1 cellular context compared by ENCODE assay signal in genomic region chr20:21767739-21768223, GRCh38.
A peak's percentile ranks its signal among the peaks of the same experiment; 100 is the strongest.
TF ChIP-seq lines count a peak whose summit lies in the region.

No MANE protein-coding gene starts in this region.

TF ChIP-seq in HepG2, 621 proteins besides CTCF, POLR2A, EP300 and RAD21 (continued from another document and continues in another):
- TF ChIP-seq REST (IDR thresholded peaks at IDR 0.05; ENCODE audit: borderline replicate concordance in 1 of 2, low read depth in 1 of 2, low read length in 2 of 2) (no peak), POLR2G (IDR thresholded peaks at IDR 0.05; ENCODE audit: low read depth, low read length) (no peak), ZNF382 (CRISPR knock-in tag; IDR thresholded peaks at IDR 0.05; ENCODE audit: borderline replicate concordance) (no peak), ZUFSP (CRISPR knock-in tag; IDR thresholded peaks at IDR 0.05; ENCODE audit: borderline replicate concordance) (no peak), ZBTB1 (CRISPR knock-in tag; IDR thresholded peaks at IDR 0.05; ENCODE audit: borderline replicate concordance) (no peak), HNF1B (CRISPR knock-in tag; IDR thresholded peaks at IDR 0.05) (no peak), CENPT (CRISPR knock-in tag; IDR thresholded peaks at IDR 0.05; ENCODE audit: low read depth) (no peak), GMEB1 (CRISPR knock-in tag; IDR thresholded peaks at IDR 0.05; ENCODE audit: borderline replicate concordance) (no peak), FOXC1 (CRISPR knock-in tag; IDR thresholded peaks at IDR 0.05; ENCODE audit: borderline replicate concordance) (no peak), BATF2 (CRISPR knock-in tag; IDR thresholded peaks at IDR 0.05) (no peak), AKAP8 (CRISPR knock-in tag; IDR thresholded peaks at IDR 0.05) (no peak), PCBP1 (IDR thresholded peaks at IDR 0.05; ENCODE audit: borderline replicate concordance, low read depth, low read length) (no peak), ZNF350 (CRISPR knock-in tag; IDR thresholded peaks at IDR 0.05; ENCODE audit: borderline replicate concordance, low read depth) (no peak), ATF1 (CRISPR knock-in tag; IDR thresholded peaks at IDR 0.05) (no peak), FOXM1 (CRISPR knock-in tag; IDR thresholded peaks at IDR 0.05) (no peak), GTF3A (CRISPR knock-in tag; conservative IDR thresholded peaks at IDR 0.05) (no peak), MED8 (CRISPR knock-in tag; IDR thresholded peaks at IDR 0.05; ENCODE audit: insufficient replicate concordance) (peak; percentile 18), KDM2A (CRISPR knock-in tag; IDR thresholded peaks at IDR 0.05; ENCODE audit: borderline replicate concordance, low read depth) (peak; percentile 94), ZNF530 (CRISPR knock-in tag; IDR thresholded peaks at IDR 0.05; ENCODE audit: low read depth) (no peak), SRSF1 (optimal IDR thresholded peaks at IDR 0.05; ENCODE audit: low read depth, low read length) (no peak), ZFP82 (CRISPR knock-in tag; IDR thresholded peaks at IDR 0.05; ENCODE audit: borderline replicate concordance) (no peak), ZMYM4 (CRISPR knock-in tag; IDR thresholded peaks at IDR 0.05) (no peak), ZNF12 (CRISPR knock-in tag; IDR thresholded peaks at IDR 0.05) (no peak; the same call in 1 of the 2 replicates), SMYD3 (CRISPR knock-in tag; IDR thresholded peaks at IDR 0.05) (no peak), ZNF546 (CRISPR knock-in tag; conservative IDR thresholded peaks at IDR 0.05) (no peak), AHR (CRISPR knock-in tag; IDR thresholded peaks at IDR 0.05) (no peak), ATAD3A (CRISPR knock-in tag; IDR thresholded peaks at IDR 0.05) (no peak), MTA1 (CRISPR knock-in tag; IDR thresholded peaks at IDR 0.05; ENCODE audit: borderline replicate concordance) (peak; percentile 21; the same call in 1 of the 2 replicates), ZFP62 (CRISPR knock-in tag; IDR thresholded peaks at IDR 0.05) (no peak), SAP130 (CRISPR knock-in tag; IDR thresholded peaks at IDR 0.05; ENCODE audit: low read depth) (peak; percentile 37; the same call in 1 of the 2 replicates), HMGA1 (CRISPR knock-in tag; conservative IDR thresholded peaks at IDR 0.05) (no peak), ZNF264 (CRISPR knock-in tag; IDR thresholded peaks at IDR 0.05) (0 out of 2 replicates have a peak, but pooled peaks have one; percentile 47), ZNF710 (CRISPR knock-in tag; IDR thresholded peaks at IDR 0.05; ENCODE audit: borderline replicate concordance) (no peak), ARHGAP35 (CRISPR knock-in tag; IDR thresholded peaks at IDR 0.05; ENCODE audit: borderline replicate concordance) (no peak), NFYB (CRISPR knock-in tag; IDR thresholded peaks at IDR 0.05) (no peak), THAP11 (CRISPR knock-in tag; IDR thresholded peaks at IDR 0.05) (0 out of 2 replicates have a peak, but pooled peaks have one; percentile 25), ZNF543 (CRISPR knock-in tag; IDR thresholded peaks at IDR 0.05) (no peak), ARID2 (CRISPR knock-in tag; IDR thresholded peaks at IDR 0.05; ENCODE audit: borderline replicate concordance) (no peak), HOXD1 (CRISPR knock-in tag; IDR thresholded peaks at IDR 0.05) (no peak), ZNF282 (IDR thresholded peaks at IDR 0.05; ENCODE audit: partially characterized antibody) (no peak), MZF1 (CRISPR knock-in tag; IDR thresholded peaks at IDR 0.05; ENCODE audit: borderline replicate concordance) (no peak), ZNF557 (CRISPR knock-in tag; IDR thresholded peaks at IDR 0.05) (no peak), MAFG (CRISPR knock-in tag; IDR thresholded peaks at IDR 0.05) (no peak), GATAD1 (CRISPR knock-in tag; IDR thresholded peaks at IDR 0.05) (no peak), ZNF20 (CRISPR knock-in tag; IDR thresholded peaks at IDR 0.05) (no peak), ZNF18 (CRISPR knock-in tag; IDR thresholded peaks at IDR 0.05; ENCODE audit: insufficient replicate concordance) (no peak), ZSCAN12 (CRISPR knock-in tag; IDR thresholded peaks at IDR 0.05) (no peak), SMARCE1 (IDR thresholded peaks at IDR 0.05; ENCODE audit: borderline replicate concordance) (no peak), MIER3 (CRISPR knock-in tag; IDR thresholded peaks at IDR 0.05; ENCODE audit: borderline replicate concordance) (no peak), RNF2 (conservative IDR thresholded peaks at IDR 0.05; ENCODE audit: low read depth) (peak; percentile 71; the same call in 1 of the 2 replicates), CBX1 (IDR thresholded peaks at IDR 0.05; ENCODE audit: low read depth) (no peak)
- TF ChIP-seq, protein P1, sequence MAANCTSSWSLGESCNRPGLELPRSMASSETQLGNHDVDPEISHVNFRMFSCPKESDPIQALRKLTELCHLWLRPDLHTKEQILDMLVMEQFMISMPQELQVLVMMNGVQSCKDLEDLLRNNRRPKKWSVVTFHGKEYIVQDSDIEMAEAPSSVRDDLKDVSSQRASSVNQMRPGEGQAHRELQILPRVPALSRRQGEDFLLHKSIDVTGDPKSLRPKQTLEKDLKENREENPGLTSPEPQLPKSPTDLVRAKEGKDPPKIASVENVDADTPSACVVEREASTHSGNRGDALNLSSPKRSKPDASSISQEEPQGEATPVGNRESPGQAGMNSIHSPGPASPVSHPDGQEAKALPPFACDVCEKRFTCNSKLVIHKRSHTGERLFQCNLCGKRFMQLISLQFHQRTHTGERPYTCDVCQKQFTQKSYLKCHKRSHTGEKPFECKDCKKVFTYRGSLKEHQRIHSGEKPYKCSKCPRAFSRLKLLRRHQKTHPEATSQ (CRISPR knock-in tag; IDR thresholded peaks at IDR 0.05; ENCODE audit: borderline replicate concordance): no peak
- TF ChIP-seq, protein P2, sequence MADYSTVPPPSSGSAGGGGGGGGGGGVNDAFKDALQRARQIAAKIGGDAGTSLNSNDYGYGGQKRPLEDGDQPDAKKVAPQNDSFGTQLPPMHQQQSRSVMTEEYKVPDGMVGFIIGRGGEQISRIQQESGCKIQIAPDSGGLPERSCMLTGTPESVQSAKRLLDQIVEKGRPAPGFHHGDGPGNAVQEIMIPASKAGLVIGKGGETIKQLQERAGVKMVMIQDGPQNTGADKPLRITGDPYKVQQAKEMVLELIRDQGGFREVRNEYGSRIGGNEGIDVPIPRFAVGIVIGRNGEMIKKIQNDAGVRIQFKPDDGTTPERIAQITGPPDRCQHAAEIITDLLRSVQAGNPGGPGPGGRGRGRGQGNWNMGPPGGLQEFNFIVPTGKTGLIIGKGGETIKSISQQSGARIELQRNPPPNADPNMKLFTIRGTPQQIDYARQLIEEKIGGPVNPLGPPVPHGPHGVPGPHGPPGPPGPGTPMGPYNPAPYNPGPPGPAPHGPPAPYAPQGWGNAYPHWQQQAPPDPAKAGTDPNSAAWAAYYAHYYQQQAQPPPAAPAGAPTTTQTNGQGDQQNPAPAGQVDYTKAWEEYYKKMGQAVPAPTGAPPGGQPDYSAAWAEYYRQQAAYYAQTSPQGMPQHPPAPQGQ (CRISPR knock-in tag; IDR thresholded peaks at IDR 0.05; ENCODE audit: borderline replicate concordance): no peak
- TF ChIP-seq, protein P3, sequence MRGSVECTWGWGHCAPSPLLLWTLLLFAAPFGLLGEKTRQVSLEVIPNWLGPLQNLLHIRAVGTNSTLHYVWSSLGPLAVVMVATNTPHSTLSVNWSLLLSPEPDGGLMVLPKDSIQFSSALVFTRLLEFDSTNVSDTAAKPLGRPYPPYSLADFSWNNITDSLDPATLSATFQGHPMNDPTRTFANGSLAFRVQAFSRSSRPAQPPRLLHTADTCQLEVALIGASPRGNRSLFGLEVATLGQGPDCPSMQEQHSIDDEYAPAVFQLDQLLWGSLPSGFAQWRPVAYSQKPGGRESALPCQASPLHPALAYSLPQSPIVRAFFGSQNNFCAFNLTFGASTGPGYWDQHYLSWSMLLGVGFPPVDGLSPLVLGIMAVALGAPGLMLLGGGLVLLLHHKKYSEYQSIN (CRISPR knock-in tag; IDR thresholded peaks at IDR 0.05; ENCODE audit: borderline replicate concordance): no peak
